Comparison of ENCODE assay signal across 1 cellular context in genomic region chr4:128158894-128159293, GRCh38.
TF ChIP-seq lines count a peak whose summit lies in the region.

No MANE protein-coding gene starts in this region.

TF ChIP-seq in HEK293, 187 proteins besides CTCF, POLR2A, EP300 and RAD21 (continued from another document):
- TF ChIP-seq ZBTB44 (tag by site-specific recombination; IDR thresholded peaks at IDR 0.05) (no peak), ZNF18 (tag by site-specific recombination; IDR thresholded peaks at IDR 0.05) (no peak)
TF ChIP-seq in HEK293: peak in this region for 1.
